ENCODE assay signal across 8 cellular contexts in genomic region chr1:112715264-112716053, GRCh38. TPM values are rescaled to one million over a fixed set of nuclear protein-coding genes. Genes with fewer than 3 reads are reported as not detected.
DNase-seq lines count a peak whose midpoint lies in the region; ATAC-seq and TF ChIP-seq lines count a peak whose summit lies in the region.

Gene PPM1J, minus strand, starts transcription at chr1:112715332. Its CDS starts 31 bp downstream, at chr1:112715301.

- H3K27ac ChIP-seq in coronary artery: peak within 1 kb of the TSS; percentile 62 to 78

- H3K4me3 ChIP-seq in coronary artery: peak within 1 kb of the TSS; percentile 86

- DNase-seq in AML-193 (lab: John Stamatoyannopoulos, UW) (peak; percentile 67 to 75), NCI-H460 (ENCODE audit: extremely low read depth, low read depth) (peak; percentile 83), coronary artery (ENCODE audit: low spot score) (peak; percentile 98), left kidney (ENCODE audit: low read depth, low spot score) (peak; percentile 97)
- peak; percentile 94 to 98 for DNase-seq in activated CD4-positive, alpha-beta T cell treated with anti-CD3 and anti-CD28 coated beads for 4 hours
- DNase-seq in stimulated activated CD4-positive, alpha-beta T cell treated with anti-CD3 and anti-CD28 coated beads, Interleukin-1b, Interleukin-23, amount 100 ng/mL, for 24 hours (ENCODE audit: low read depth in 4 of 4, low spot score in 1 of 4): peak; percentile 84 to 95 (median 86)

- ATAC-seq in GM19023 (IDR thresholded peaks at IDR 0.05; ENCODE audit: unreplicated experiment) (peak; percentile 82), HG03175 (IDR thresholded peaks at IDR 0.05; ENCODE audit: unreplicated experiment) (peak; percentile 79)

- TF ChIP-seq CTCF in coronary artery (IDR thresholded peaks at IDR 0.05): no peak

RNA-seq across cellular contexts. Expression of gene PPM1J, which starts in this region (rescaled TPM):
- 0.69 and 0.72 TPM in 2 replicates for total RNA-seq in NCI-H460 (2014; rRNA removed; shearing (Covaris generic))
- polyA plus RNA-seq in NCI-H460 (2014; cell fraction: nucleus; rRNA removed): 0.78 and 0.81 TPM in 2 replicates

Comparison
In these comparisons a context has a peak if more than half of its experiments do, and no peak if none do; other contexts are left out.
1. Peak in every context shown above with its lines: DNase-seq, ATAC-seq, H3K4me3 ChIP-seq and H3K27ac ChIP-seq.
2. Peak in DNase-seq in NCI-H460; RNA of the gene not detected or under 1 TPM.